ENCODE assay signal across 19 cellular contexts in genomic region chr11:102836290-102836875, GRCh38. TPM values are rescaled to one million over a fixed set of nuclear protein-coding genes. Genes with fewer than 3 reads are reported as not detected.
DNase-seq lines count a peak whose midpoint lies in the region; ATAC-seq and TF ChIP-seq lines count a peak whose summit lies in the region.
"Had no signal": no experiment of that assay in that cellular context is flagged by ENCODE, and none has a peak within 500 bp of the region (broad histone marks: within the 10 kb centered on the region; RNA-seq: fewer than 3 reads in every experiment).

No MANE protein-coding gene starts in this region.

- H3K9ac ChIP-seq in neural progenitor cell: no peak overlapping the region

- no peaks in the 10 kb centered on the region for H4K20me1 ChIP-seq in neural progenitor cell (ENCODE audit: low read depth)

- H3K36me3 ChIP-seq in neural progenitor cell (no peaks in the 10 kb centered on the region), HAP-1 (replicated peaks) (no peaks in the 10 kb centered on the region)
- H3K36me3 ChIP-seq: esophagus muscularis mucosa had no signal

- H3K27ac ChIP-seq in neural progenitor cell: no peak overlapping the region
- H3K27ac ChIP-seq: esophagus muscularis mucosa had no signal

- H3K4me1 Mint-ChIP-seq in neural progenitor cell: peaks cover 13% of the 10 kb centered on the region

- no peak for TF ChIP-seq CTCF in neural progenitor cell (IDR thresholded peaks at IDR 0.05)

- H3K4me2 ChIP-seq in neural progenitor cell: peak overlapping the region; percentile 11

- no peak for ATAC-seq in GM18858 (IDR thresholded peaks at IDR 0.05; ENCODE audit: unreplicated experiment)

- peaks cover 10% of the 10 kb centered on the region for H3K4me1 ChIP-seq in neural progenitor cell
- no peaks in the 10 kb centered on the region for H3K4me1 ChIP-seq in HAP-1
- H3K4me1 ChIP-seq: esophagus muscularis mucosa had no signal

- H3K9me3 ChIP-seq in neural progenitor cell (ENCODE audit: low read depth): no peaks in the 10 kb centered on the region
- H3K9me3 ChIP-seq in HAP-1: no peaks in the 10 kb centered on the region
- H3K9me3 ChIP-seq: esophagus muscularis mucosa had no signal

- H3K4me3 Mint-ChIP-seq in neural progenitor cell: no peak overlapping the region
- H3K4me3 Mint-ChIP-seq: CD4-positive, alpha-beta T cell; T-helper 1 cell treated with Interleukin-12 subunit alpha and Interleukin-12 subunit beta and Interleukin-4 antibody, amounts not matched to agents 30 μg/mL and 1 μg/mL, for 36 hours had no signal

- H2AFZ ChIP-seq in neural progenitor cell (replicated peaks): peak overlapping the region; percentile 37

- no peaks in the 10 kb centered on the region for H3K9me3 Mint-ChIP-seq in neural progenitor cell
- H3K9me3 Mint-ChIP-seq: CD4-positive, alpha-beta T cell; T-helper 1 cell treated with Interleukin-12 subunit alpha and Interleukin-12 subunit beta and Interleukin-4 antibody, amounts not matched to agents 30 μg/mL and 1 μg/mL, for 36 hours had no signal

- no peak overlapping the region for H3K27ac Mint-ChIP-seq in neural progenitor cell
- H3K27ac Mint-ChIP-seq: CD4-positive, alpha-beta T cell; T-helper 1 cell treated with Interleukin-12 subunit alpha and Interleukin-12 subunit beta and Interleukin-4 antibody, amounts not matched to agents 30 μg/mL and 1 μg/mL, for 36 hours had no signal

- peak; percentile 70 for DNase-seq in GM03348 (ENCODE audit: low spot score)
- DNase-seq in NCI-H510A treated with DMSO at 0.1 percent for 48 hours (lab: John Stamatoyannopoulos, UW): peak; percentile 34
- peak; percentile 43 for DNase-seq in dedifferentiated amniotic fluid mesenchymal stem cell (ENCODE audit: extremely low spot score)
- DNase-seq in neural progenitor cell (ENCODE audit: low spot score): no peak
- no peak for DNase-seq in HAP-1 (ENCODE audit: low spot score in 2 of 2)
- DNase-seq in hypothalamus (lab: John Stamatoyannopoulos, UW): no peak
- no peak for DNase-seq in erythroblast (lab: John Stamatoyannopoulos, UW)
- DNase-seq: activated CD4-positive, alpha-beta T cell treated with anti-CD3 and anti-CD28 coated beads, Interleukin-2, amount 50 U/mL, for 48 hours; CD4-positive, alpha-beta T cell; KG1; kidney; NCI-H2081 treated with DMSO at 0.1 percent for 48 hours had no signal

- H3K27me3 ChIP-seq in neural progenitor cell: peaks cover 6% of the 10 kb centered on the region
- peaks cover 8% of the 10 kb centered on the region; the same call in 1 of the 2 replicates for H3K27me3 ChIP-seq in HAP-1 (ENCODE audit: low read depth)

- no peaks in the 10 kb centered on the region for H3K27me3 Mint-ChIP-seq in neural progenitor cell (ENCODE audit: insufficient read depth, low read depth)

- in situ Hi-C loops in HAP-1 (cut with MboI; ENCODE audit: low sequenced_read_pairs): no loop called here

- H3K36me3 Mint-ChIP-seq in neural progenitor cell: no peaks in the 10 kb centered on the region

- H3K4me3 ChIP-seq in neural progenitor cell (no peak overlapping the region), HAP-1 (no peak overlapping the region)
- H3K4me3 ChIP-seq: esophagus muscularis mucosa had no signal

- H3F3A ChIP-seq in neural progenitor cell (ENCODE audit: low read depth): no peaks in the 10 kb centered on the region

- no peaks in the 10 kb centered on the region for H3K79me2 ChIP-seq in neural progenitor cell (ENCODE audit: low read depth)

- TF ChIP-seq POLR2A in erythroblast (IDR thresholded peaks at IDR 0.05; ENCODE audit: low read length): no peak

RNA-seq across cellular contexts. Expression of gene MMP3, which starts 7.0 kb away (rescaled TPM):
- total RNA-seq in neural progenitor cell (ENCODE audit: low replicate concordance): not detected in 2 replicates
- total RNA-seq: cardiac septum; CD4-positive, alpha-beta T cell; myocyte; skeletal muscle tissue had no signal

RNA-seq across cellular contexts. Expression of gene MMP12, which starts 38.4 kb away (rescaled TPM):
- not detected in 2 replicates for total RNA-seq in neural progenitor cell (ENCODE audit: low replicate concordance)
- total RNA-seq: cardiac septum; CD4-positive, alpha-beta T cell; esophagus muscularis mucosa; kidney; myocyte; skeletal muscle tissue had no signal

RNA-seq across cellular contexts. Expression of gene MMP1, which starts 38.4 kb away (rescaled TPM):
- not detected in 2 replicates for total RNA-seq in neural progenitor cell (ENCODE audit: low replicate concordance)
- total RNA-seq: CD4-positive, alpha-beta T cell; subcutaneous adipose tissue had no signal

RNA-seq across cellular contexts. Expression of gene MMP10, which starts 56.0 kb away (rescaled TPM):
- 0.32 TPM in 1 of 2 replicates, not detected in the other for total RNA-seq in neural progenitor cell (ENCODE audit: low replicate concordance)
- total RNA-seq: cardiac septum; CD4-positive, alpha-beta T cell; esophagus muscularis mucosa; kidney; myocyte; skeletal muscle tissue; subcutaneous adipose tissue had no signal

Comparison
In these comparisons a context has a peak if more than half of its experiments do, and no peak if none do; other contexts are left out.
1. DNase-seq: peak in GM03348 (single experiment), NCI-H510A treated with DMSO at 0.1 percent for 48 hours (single experiment) and dedifferentiated amniotic fluid mesenchymal stem cell (single experiment); none in neural progenitor cell (single experiment), HAP-1 (0 of 2), hypothalamus (0 of 51) and erythroblast (0 of 2).